21 cellular contexts compared by ENCODE assay signal in genomic region chr9:137952976-137953666, GRCh38.
"Had no signal": no experiment of that assay in that cellular context is flagged by ENCODE, and none has a peak within 500 bp of the region (broad histone marks: within the 10 kb centered on the region; RNA-seq: fewer than 3 reads in every experiment).

No MANE protein-coding gene starts in this region.

- H3K36me3 Mint-ChIP-seq: activated naive CD8-positive, alpha-beta T cell treated with anti-CD3 and anti-CD28 coated beads for 36 hours; stimulated activated naive B cell treated with anti-CD40 and anti-IgM and Interleukin-4, amounts not matched to agents 10 μg/mL and 1 μg/mL and 100 μg/mL, for 72 hours had no signal

- H3K4me3 Mint-ChIP-seq: activated naive CD8-positive, alpha-beta T cell treated with anti-CD3 and anti-CD28 coated beads for 36 hours; nephron progenitor cell; stimulated activated naive B cell treated with anti-CD40 and anti-IgM and Interleukin-4, amounts not matched to agents 10 μg/mL and 1 μg/mL and 100 μg/mL, for 72 hours had no signal

- H3K4me1 ChIP-seq: esophagus squamous epithelium, left lung, psoas muscle, spleen, tibial artery had no signal

- H3K27me3 ChIP-seq: cardiac muscle cell had no signal

- DNase-seq: activated CD4-positive, alpha-beta T cell treated with anti-CD3 and anti-CD28 coated beads for 1 hour; activated CD4-positive, alpha-beta T cell treated with anti-CD3 and anti-CD28 coated beads, Interleukin-2, amount 50 U/mL, for 48 hours; activated naive CD4-positive, alpha-beta T cell; activated naive CD8-positive, alpha-beta T cell treated with anti-CD3 and anti-CD28 coated beads for 36 hours; amniotic stem cell; dermis blood vessel endothelial cell; effector memory CD4-positive, alpha-beta T cell; esophagus squamous epithelium; kidney; left lung; mammary epithelial cell; nephron progenitor cell; occipital lobe; psoas muscle; spleen; stimulated activated CD4-positive, alpha-beta T cell treated with anti-CD3 and anti-CD28 coated beads, Interleukin-4, amount 100 ng/mL, for 4 hours; stimulated activated naive B cell treated with anti-CD40 and anti-IgM and Interleukin-4, amounts not matched to agents 10 μg/mL and 1 μg/mL and 100 μg/mL, for 72 hours had no signal

- H3K9me3 Mint-ChIP-seq: activated naive CD8-positive, alpha-beta T cell treated with anti-CD3 and anti-CD28 coated beads for 36 hours; nephron progenitor cell; stimulated activated naive B cell treated with anti-CD40 and anti-IgM and Interleukin-4, amounts not matched to agents 10 μg/mL and 1 μg/mL and 100 μg/mL, for 72 hours had no signal

- H3K4me3 ChIP-seq: cardiac muscle cell, esophagus squamous epithelium, left lung, psoas muscle, spleen, tibial artery had no signal

- FAIRE-seq: kidney, urothelium cell line had no signal

- H3K9me3 ChIP-seq: esophagus squamous epithelium, left lung, psoas muscle, tibial artery had no signal

- ATAC-seq: left lung; psoas muscle; sciatic nerve; stimulated activated naive B cell treated with anti-CD40 and anti-IgM and Interleukin-4, amounts not matched to agents 10 μg/mL and 1 μg/mL and 100 μg/mL, for 72 hours had no signal

- H3K27ac Mint-ChIP-seq: activated naive CD8-positive, alpha-beta T cell treated with anti-CD3 and anti-CD28 coated beads for 36 hours; nephron progenitor cell; stimulated activated naive B cell treated with anti-CD40 and anti-IgM and Interleukin-4, amounts not matched to agents 10 μg/mL and 1 μg/mL and 100 μg/mL, for 72 hours had no signal

- H3K36me3 ChIP-seq: cardiac muscle cell, esophagus squamous epithelium, left lung, spleen, tibial artery had no signal

- H3K4me1 Mint-ChIP-seq: activated naive CD8-positive, alpha-beta T cell treated with anti-CD3 and anti-CD28 coated beads for 36 hours; stimulated activated naive B cell treated with anti-CD40 and anti-IgM and Interleukin-4, amounts not matched to agents 10 μg/mL and 1 μg/mL and 100 μg/mL, for 72 hours had no signal

- H3K27ac ChIP-seq: cardiac muscle cell, esophagus squamous epithelium, left lung, psoas muscle, spleen, tibial artery had no signal
